Comparison of ENCODE assay signal across 18 cellular contexts in the genomic region with DNA sequence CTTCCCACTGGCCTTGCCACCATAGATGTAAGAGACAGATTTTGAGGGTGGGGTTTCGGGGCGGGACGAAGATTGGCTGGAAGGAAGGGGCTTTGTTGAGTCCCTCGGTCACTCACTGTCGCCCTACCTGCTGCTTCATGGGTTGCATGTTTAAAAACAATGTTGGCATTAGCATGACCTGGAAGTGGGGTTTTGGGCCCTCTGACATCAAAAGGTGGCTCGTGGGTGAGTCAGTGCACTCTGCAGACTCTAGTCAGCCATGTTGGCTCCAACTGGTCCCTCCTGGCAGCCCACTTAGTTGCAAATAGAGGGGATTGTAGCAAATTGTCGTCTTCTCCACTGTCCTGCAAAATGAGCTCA.
DNase-seq lines count a peak whose midpoint lies in the region; ATAC-seq and TF ChIP-seq lines count a peak whose summit lies in the region.
"Had no signal": no experiment of that assay in that cellular context is flagged by ENCODE, and none has a peak within 500 bp of the region (broad histone marks: within the 10 kb centered on the region; RNA-seq: fewer than 3 reads in every experiment).

No MANE protein-coding gene starts in this region.

- H3K4me3 ChIP-seq in RWPE2 (ENCODE audit: severe bottlenecking) (no peak overlapping the region), testis (no peak overlapping the region)
- H3K4me3 ChIP-seq: BLaER1 treated with 17β-estradiol and CSF1 and Interleukin-3, amounts not matched to agents 10 nM and 100 nM had no signal

- H3K27ac ChIP-seq in RWPE2 (ENCODE audit: poor library complexity, severe bottlenecking) (no peak overlapping the region), testis (no peak overlapping the region)
- H3K27ac ChIP-seq: BLaER1 treated with 17β-estradiol and CSF1 and Interleukin-3, amounts not matched to agents 10 nM and 100 nM; C4-2B had no signal

- no peak for TF ChIP-seq POLR2A in testis (IDR thresholded peaks at IDR 0.05)

- H3K4me1 ChIP-seq in RWPE2 (ENCODE audit: insufficient read depth, poor library complexity, severe bottlenecking) (peaks cover 18% of the 10 kb centered on the region), testis (peaks cover 15% of the 10 kb centered on the region)
- H3K4me1 ChIP-seq: Caco-2 had no signal

- no peak for ATAC-seq in RWPE2 (ENCODE audit: low read depth)
- ATAC-seq in left lobe of liver = no peak
- ATAC-seq in HG02642 (IDR thresholded peaks at IDR 0.05; ENCODE audit: poor library complexity, unreplicated experiment) = no peak
- ATAC-seq: CD8-positive, alpha-beta T cell had no signal

- no peaks in the 10 kb centered on the region for H3K9me3 ChIP-seq in RWPE2 (ENCODE audit: severe bottlenecking)
- H3K9me3 ChIP-seq in testis = no peaks in the 10 kb centered on the region
- H3K9me3 ChIP-seq: Caco-2 had no signal

- DNase-seq in activated CD8-positive, alpha-beta memory T cell treated with anti-CD3 and anti-CD28 coated beads, Interleukin-2, amount 50 U/mL, for 48 hours = peak; percentile 15
- no peak for DNase-seq in activated CD8-positive, alpha-beta memory T cell treated with anti-CD3 and anti-CD28 coated beads, Interleukin-2, amount 50 U/mL, for 4 hours
- peak; percentile 44 for DNase-seq in RWPE2 (ENCODE audit: low spot score)
- peak; percentile 24 for DNase-seq in left lobe of liver (ENCODE audit: low spot score)
- DNase-seq in testis = peak; percentile 4
- no peak for DNase-seq in NCI-H526 treated with DMSO at 0.1 percent for 48 hours (lab: John Stamatoyannopoulos, UW)
- no peak for DNase-seq in dermis blood vessel endothelial cell
- DNase-seq: 8988T; AML-193; Caco-2; Calu3; CD4-positive, alpha-beta T cell; CD8-positive, alpha-beta T cell; DMS79 treated with DMSO at 0.1 percent for 48 hours; GF-D8 had no signal

- H3K27me3 ChIP-seq in RWPE2 (ENCODE audit: insufficient read depth, poor library complexity, severe bottlenecking) (no peaks in the 10 kb centered on the region), testis (no peaks in the 10 kb centered on the region)

- H3K36me3 ChIP-seq in RWPE2 (ENCODE audit: low read depth) (no peaks in the 10 kb centered on the region), testis (ENCODE audit: low read depth, missing control alignments) (no peaks in the 10 kb centered on the region)
- H3K36me3 ChIP-seq: BLaER1 treated with 17β-estradiol and CSF1 and Interleukin-3, amounts not matched to agents 10 nM and 100 nM had no signal

- no peak for TF ChIP-seq CTCF in RWPE2 (IDR thresholded peaks at IDR 0.05; ENCODE audit: poor library complexity, severe bottlenecking)
- no peak for TF ChIP-seq CTCF in testis (IDR thresholded peaks at IDR 0.05)

- intact Hi-C loops in testis (cut with DNase I; ENCODE audit: low total_unique reads) = no loop called here

- 84 to 93% methylated on average over 7 of the region's 7 CpGs for WGBS in testis, 2 donors

Comparison
In these comparisons a context has a peak if more than half of its experiments do, and no peak if none do; other contexts are left out.
1. DNase-seq: peak in activated CD8-positive, alpha-beta memory T cell treated with anti-CD3 and anti-CD28 coated beads, Interleukin-2, amount 50 U/mL, for 48 hours (single experiment), RWPE2 (single experiment), left lobe of liver (single experiment) and testis (single experiment); none in activated CD8-positive, alpha-beta memory T cell treated with anti-CD3 and anti-CD28 coated beads, Interleukin-2, amount 50 U/mL, for 4 hours (single experiment), NCI-H526 treated with DMSO at 0.1 percent for 48 hours (single experiment) and dermis blood vessel endothelial cell (single experiment).